Comparison of ENCODE assay signal across 12 cellular contexts in the genomic region with DNA sequence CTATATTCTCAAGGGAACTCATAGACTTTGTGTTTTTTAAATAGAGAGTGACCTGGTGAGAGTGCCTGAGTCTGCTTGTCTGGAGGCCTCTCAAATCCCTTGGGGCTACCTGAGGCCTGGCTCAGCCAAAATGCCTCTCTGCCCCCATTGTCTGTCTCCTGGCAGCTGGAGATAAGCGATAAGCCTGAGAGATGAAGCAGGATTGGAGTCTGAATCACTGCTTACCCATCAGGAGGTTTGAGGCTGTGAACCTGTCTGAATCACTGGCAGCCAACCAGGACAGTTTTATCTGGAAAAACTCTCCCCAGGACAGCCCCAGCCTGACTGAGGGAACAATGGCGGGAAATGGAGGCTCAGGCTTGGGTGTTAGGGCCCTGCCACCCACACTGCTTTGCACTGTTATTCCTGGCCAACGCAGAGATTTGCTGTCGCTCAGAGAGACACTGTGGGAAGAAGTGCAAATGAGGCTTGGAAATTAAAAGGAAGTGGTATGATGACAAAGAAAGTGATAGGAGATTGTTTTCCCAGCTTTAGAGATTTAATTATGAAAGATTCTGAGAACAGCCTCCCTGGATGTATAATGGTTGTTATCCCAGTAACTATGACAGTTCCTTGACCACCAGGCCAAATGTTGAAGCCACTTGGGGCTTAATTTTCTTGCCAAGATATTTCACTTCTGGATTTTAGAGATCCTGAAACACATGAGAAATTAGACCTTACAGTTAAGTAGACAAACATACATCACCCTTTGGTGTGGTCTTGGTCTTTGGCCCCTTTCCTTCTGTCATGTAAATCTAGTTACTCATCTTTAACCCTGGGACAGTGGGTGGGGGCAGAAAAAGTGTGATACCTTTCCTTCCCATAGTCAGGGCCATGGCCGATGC.
DNase-seq lines count a peak whose midpoint lies in the region; ATAC-seq, FAIRE-seq and TF ChIP-seq lines count a peak whose summit lies in the region.
"Had no signal": no experiment of that assay in that cellular context is flagged by ENCODE, and none has a peak within 500 bp of the region (broad histone marks: within the 10 kb centered on the region; RNA-seq: fewer than 3 reads in every experiment).

No MANE protein-coding gene starts in this region.

- H3K4me3 ChIP-seq in A549 = no peak overlapping the region
- H3K4me3 ChIP-seq in PC-9 = no peak overlapping the region

- 67% methylated on average over 5 of the region's 5 CpGs for WGBS in A549 (ENCODE audit: missing lambda C conversion rate)

- TF ChIP-seq CTCF in A549 (IDR thresholded peaks at IDR 0.05) (no peak), PC-9 (conservative IDR thresholded peaks at IDR 0.05) (no peak)

- no peaks in the 10 kb centered on the region for H3K9me2 ChIP-seq in PC-9 (ENCODE audit: insufficient read depth)

- H3K9me3 ChIP-seq in A549 (no peaks in the 10 kb centered on the region), PC-9 (ENCODE audit: insufficient read depth, low read depth) (no peaks in the 10 kb centered on the region)

- no peak for TF ChIP-seq POLR2A in A549 (IDR thresholded peaks at IDR 0.05; ENCODE audit: low read length)

- FAIRE-seq in A549 (lab: Jason Lieb, UNC) = no peak

- H3K4me1 ChIP-seq in A549 (peaks cover 42% of the 10 kb centered on the region), PC-9 (replicated peaks; ENCODE audit: insufficient read depth) (peaks cover 36% of the 10 kb centered on the region)

- H3K36me3 ChIP-seq in PC-9 (ENCODE audit: low read depth) = no peaks in the 10 kb centered on the region

- no peaks in the 10 kb centered on the region for H4K20me1 ChIP-seq in PC-9 (ENCODE audit: insufficient read depth)

- H3K27me3 ChIP-seq in PC-9 (ENCODE audit: insufficient read depth, low read depth) = no peaks in the 10 kb centered on the region

- 0 out of 5 replicates have a peak, but pooled peaks of 1 of the 2 experiments have one; percentile 15 for TF ChIP-seq RAD21 in A549 (conservative IDR thresholded peaks at IDR 0.05 in 1 of 2, IDR thresholded peaks at IDR 0.05 in 1 of 2)

- H3K27ac ChIP-seq in A549 (peak overlapping the region; percentile 65 to 76; a peak in 5 of 6 replicates), PC-9 (peak overlapping the region; percentile 55)
- H3K27ac ChIP-seq: epithelial cell of prostate, VCaP had no signal

- H3K4me2 ChIP-seq in A549 = peak overlapping the region; percentile 28
- peak overlapping the region; percentile 25 for H3K4me2 ChIP-seq in PC-9

- H3K79me2 ChIP-seq in PC-9 (ENCODE audit: low read depth) = no peaks in the 10 kb centered on the region

- CTCF ChIA-PET in A549 (lab: Yijun Ruan, JAX) (interaction anchor here (1.2 kb wide), 2 partner anchors 18 to 31 kb away, joined by 3 read pairs; no protein-coding TSS in a partner anchor), PC-9 (lab: Charles Lee) (interaction anchor here (1.1 kb wide), 1 partner anchor 147 kb away, joined by 6 read pairs; no protein-coding TSS in a partner anchor)

- H2AFZ ChIP-seq in PC-9 = no peak overlapping the region

- intact Hi-C loops in PC-9 (cut with micrococcal nuclease; ENCODE audit: unreplicated experiment) (no loop called here), sciatic nerve (cut with DNase I) (no loop called here)

- peak; percentile 51 to 64 for DNase-seq in A549 (ENCODE audit: low read depth in 1 of 2, low spot score in 1 of 2)
- peak; percentile 54 to 76 for DNase-seq in PC-9
- peak; percentile 56 for DNase-seq in glomerular endothelial cell (ENCODE audit: extremely low read depth, low read depth, low spot score)
- DNase-seq in COLO829 (ENCODE audit: low spot score) = no peak
- DNase-seq in sciatic nerve (ENCODE audit: low spot score) = no peak
- DNase-seq in NCI-H526 treated with DMSO at 0.1 percent for 48 hours (lab: John Stamatoyannopoulos, UW) = no peak
- DNase-seq: NCI-H510A treated with DMSO at 0.1 percent for 48 hours; stimulated activated CD4-positive, alpha-beta T cell treated with anti-CD3 and anti-CD28 coated beads, Interleukin-12 subunit alpha, Interleukin-12 subunit beta, amount 100 ng/mL, for 4 hours had no signal

- no TSS peak for BruUV-seq in PC-9 (replicated peaks; lab: Mats Ljungman, UMichigan)

- POLR2A ChIA-PET in A549 (lab: Yijun Ruan, JAX) = interaction anchor here (1.2 kb wide), 1 partner anchor 102 kb away, joined by 6 read pairs; a partner anchor contains a TSS
- POLR2A ChIA-PET in PC-9 (lab: Charles Lee; ENCODE audit: unreplicated experiment) = no interaction called here

- peaks cover 20% of the 10 kb centered on the region; the same call in 1 of the 2 replicates for H3F3A ChIP-seq in PC-9 (ENCODE audit: insufficient read depth, low read depth)

- peak in 1 of 2 experiments; percentile 19; a peak in 1 of 5 replicates for TF ChIP-seq EP300 in A549 (IDR thresholded peaks at IDR 0.05)

- peak; percentile 67 to 81 for ATAC-seq in A549
- ATAC-seq in GM21619 (IDR thresholded peaks at IDR 0.05; ENCODE audit: unreplicated experiment) = peak; percentile 17
- no peak for ATAC-seq in sciatic nerve
- ATAC-seq in HG03097 (IDR thresholded peaks at IDR 0.05; ENCODE audit: low FRiP score, unreplicated experiment) = no peak

TF ChIP-seq in A549, 52 proteins besides CTCF, POLR2A, EP300 and RAD21:
- TF ChIP-seq SMC3 (IDR thresholded peaks at IDR 0.05) (0 out of 3 replicates have a peak, but pooled peaks have one; percentile 6), GATA3 (IDR thresholded peaks at IDR 0.05; ENCODE audit: borderline replicate concordance) (peak; percentile 80), FOSB (CRISPR knock-in tag; IDR thresholded peaks at IDR 0.05) (no peak), ZNF302 (CRISPR knock-in tag; IDR thresholded peaks at IDR 0.05) (no peak)
- TF ChIP-seq, protein P1, sequence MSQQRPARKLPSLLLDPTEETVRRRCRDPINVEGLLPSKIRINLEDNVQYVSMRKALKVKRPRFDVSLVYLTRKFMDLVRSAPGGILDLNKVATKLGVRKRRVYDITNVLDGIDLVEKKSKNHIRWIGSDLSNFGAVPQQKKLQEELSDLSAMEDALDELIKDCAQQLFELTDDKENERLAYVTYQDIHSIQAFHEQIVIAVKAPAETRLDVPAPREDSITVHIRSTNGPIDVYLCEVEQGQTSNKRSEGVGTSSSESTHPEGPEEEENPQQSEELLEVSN (IDR thresholded peaks at IDR 0.05; ENCODE audit: borderline replicate concordance, low read depth) = peak; percentile 57; the same call in 1 of the 2 replicates
- TF ChIP-seq, protein P2, sequence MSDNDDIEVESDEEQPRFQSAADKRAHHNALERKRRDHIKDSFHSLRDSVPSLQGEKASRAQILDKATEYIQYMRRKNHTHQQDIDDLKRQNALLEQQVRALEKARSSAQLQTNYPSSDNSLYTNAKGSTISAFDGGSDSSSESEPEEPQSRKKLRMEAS (IDR thresholded peaks at IDR 0.05) = peak; percentile 47; the same call in 1 of the 2 replicates
TF ChIP-seq in A549: peak in this region for 4.

Comparison
In these comparisons a context has a peak if more than half of its experiments do, and no peak if none do; other contexts are left out.
1. ATAC-seq: peak in A549 (2 of 2) and GM21619 (single experiment); none in sciatic nerve (single experiment) and HG03097 (single experiment).
2. DNase-seq: peak in A549 (2 of 2), PC-9 (2 of 2) and glomerular endothelial cell (single experiment); none in COLO829 (single experiment), sciatic nerve (single experiment) and NCI-H526 treated with DMSO at 0.1 percent for 48 hours (single experiment).